20 cellular contexts compared by ENCODE assay signal in genomic region chr1:151134991-151135390, GRCh38. TPM values are rescaled to one million over a fixed set of nuclear protein-coding genes. Genes with fewer than 3 reads are reported as not detected.
"Had no signal": no experiment of that assay in that cellular context is flagged by ENCODE, and none has a peak within 500 bp of the region (broad histone marks: within the 10 kb centered on the region; RNA-seq: fewer than 3 reads in every experiment).

No MANE protein-coding gene starts in this region.

- H3K36me3 Mint-ChIP-seq: activated naive CD8-positive, alpha-beta T cell treated with anti-CD3 and anti-CD28 coated beads, Interleukin-2, amount 10 ng/mL, durations not matched to agents 7 days and 5 days had no signal

- ATAC-seq: activated CD8-positive, alpha-beta T cell treated with anti-CD3 and anti-CD28 coated beads, Interleukin-2, amount 10 ng/mL, durations not matched to agents 7 days and 5 days; SK-N-SH treated with all-trans-retinoic acid at 6 μM for 48 hours had no signal

- H3K9me3 Mint-ChIP-seq: activated naive CD8-positive, alpha-beta T cell treated with anti-CD3 and anti-CD28 coated beads, Interleukin-2, amount 10 ng/mL, durations not matched to agents 7 days and 5 days had no signal

- H3K4me3 Mint-ChIP-seq: activated CD8-positive, alpha-beta T cell treated with anti-CD3 and anti-CD28 coated beads, Interleukin-2, amount 10 ng/mL, durations not matched to agents 7 days and 5 days; activated naive CD8-positive, alpha-beta T cell treated with anti-CD3 and anti-CD28 coated beads, Interleukin-2, amount 10 ng/mL, durations not matched to agents 7 days and 5 days had no signal

- FAIRE-seq: RCC 7860 had no signal

- H3K27me3 Mint-ChIP-seq: activated naive CD8-positive, alpha-beta T cell treated with anti-CD3 and anti-CD28 coated beads, Interleukin-2, amount 10 ng/mL, durations not matched to agents 7 days and 5 days had no signal

- H3K27ac Mint-ChIP-seq: activated CD8-positive, alpha-beta T cell treated with anti-CD3 and anti-CD28 coated beads, Interleukin-2, amount 10 ng/mL, durations not matched to agents 7 days and 5 days; activated naive CD8-positive, alpha-beta T cell treated with anti-CD3 and anti-CD28 coated beads, Interleukin-2, amount 10 ng/mL, durations not matched to agents 7 days and 5 days had no signal

- DNase-seq: activated CD4-positive, alpha-beta T cell treated with anti-CD3 and anti-CD28 coated beads for 4 hours; activated CD4-positive, CD25-positive, alpha-beta regulatory T cell; activated CD8-positive, alpha-beta memory T cell treated with anti-CD3 and anti-CD28 coated beads, Interleukin-2, amount 50 U/mL, for 48 hours; activated CD8-positive, alpha-beta T cell treated with anti-CD3 and anti-CD28 coated beads, Interleukin-2, amount 10 ng/mL, durations not matched to agents 7 days and 5 days; activated naive CD4-positive, alpha-beta T cell treated with anti-CD3 and anti-CD28 coated beads, Interleukin-2, amount 50 U/mL, for 16 hours; activated naive CD8-positive, alpha-beta T cell treated with anti-CD3 and anti-CD28 coated beads, Interleukin-2, amount 10 ng/mL, durations not matched to agents 7 days and 5 days; activated T-cell treated with anti-CD3 and anti-CD28 coated beads, Interleukin-2, amount 50 U/mL, for 1 hour; anterior cingulate cortex; cerebellar nuclear complex; Karpas-422; NCI-H1105 treated with DMSO at 0.1 percent for 48 hours; NCI-H1436 treated with DMSO at 0.1 percent for 48 hours; NCI-H187; NCI-H446; NCI-H524; SW 1271 had no signal

RNA-seq across cellular contexts. Expression of gene TNFAIP8L2, which starts 21.5 kb away (rescaled TPM):
- total RNA-seq: SJSA1 had no signal

RNA-seq across cellular contexts. Expression of gene TMOD4, which starts 40.8 kb away (rescaled TPM):
- total RNA-seq: cardiac septum had no signal
